In genomic region chr9:136567651-136568287, GRCh38 we compare ENCODE assay signal across 9 cellular contexts. TPM values are rescaled to one million over a fixed set of nuclear protein-coding genes. Genes with fewer than 3 reads are reported as not detected.
DNase-seq lines count a peak whose midpoint lies in the region; ATAC-seq and TF ChIP-seq lines count a peak whose summit lies in the region.
"Had no signal": no experiment of that assay in that cellular context is flagged by ENCODE, and none has a peak within 500 bp of the region (broad histone marks: within the 10 kb centered on the region; RNA-seq: fewer than 3 reads in every experiment).

No MANE protein-coding gene starts in this region.

- no peak for TF ChIP-seq CTCF in GM23338 (conservative IDR thresholded peaks at IDR 0.05; ENCODE audit: low read depth in 2 of 2)

- H3K4me1 ChIP-seq in GM23338 (ENCODE audit: insufficient read depth): peaks cover 19% of the 10 kb centered on the region

- H3K36me3 Mint-ChIP-seq in GM23338 (ENCODE audit: low read depth): no peaks in the 10 kb centered on the region; the same call in 2 of the 3 replicates

- no peaks in the 10 kb centered on the region for H3K9me3 Mint-ChIP-seq in GM23338

- DNase-seq in GM23338 (ENCODE audit: low spot score) (peak; percentile 80), amniotic epithelial cell (ENCODE audit: low read depth) (peak; percentile 80), left ventricle myocardium superior (peak; percentile 81), sciatic nerve (ENCODE audit: low spot score) (peak; percentile 85), NCI-H82 treated with DMSO at 0.1 percent for 48 hours (lab: John Stamatoyannopoulos, UW; ENCODE audit: unreplicated experiment) (no peak)
- no peak for DNase-seq in NK-92 treated with Interleukin-12 subunit alpha and Interleukin-12 subunit beta, amount 100 ng/mL, for 24 hours (lab: John Stamatoyannopoulos, UW)

- no peak overlapping the region for H3K27ac ChIP-seq in GM23338 (ENCODE audit: low read depth)
- H3K27ac ChIP-seq: VCaP had no signal

- peaks cover 12% of the 10 kb centered on the region for H3K27me3 Mint-ChIP-seq in GM23338 (ENCODE audit: insufficient read depth, low read depth, poor library complexity)

- no peaks in the 10 kb centered on the region for H3K79me2 ChIP-seq in GM23338 (replicated peaks; ENCODE audit: insufficient read depth)

- no peaks in the 10 kb centered on the region for H4K20me1 ChIP-seq in GM23338 (replicated peaks; ENCODE audit: insufficient read depth)

- H3K9me2 ChIP-seq in GM23338 (ENCODE audit: insufficient read depth): no peaks in the 10 kb centered on the region

- H3K27ac Mint-ChIP-seq in GM23338: no peak overlapping the region

- 0 out of 2 replicates have a peak overlapping the region, but pooled peaks have one; percentile 47 for H2AFZ ChIP-seq in GM23338

- peaks cover 52% of the 10 kb centered on the region for H3K4me1 Mint-ChIP-seq in GM23338

- H3K27me3 ChIP-seq in GM23338 (ENCODE audit: insufficient read depth): no peaks in the 10 kb centered on the region

- H3K4me2 ChIP-seq in GM23338: peak overlapping the region; percentile 38; the same call in 1 of the 2 replicates

- no peaks in the 10 kb centered on the region for H3K36me3 ChIP-seq in GM23338 (ENCODE audit: insufficient read depth)

- H3K4me3 Mint-ChIP-seq in GM23338: no peak overlapping the region

- ATAC-seq in GM23338: peak; percentile 15
- peak; percentile 48 for ATAC-seq in left ventricle myocardium superior
- peak; percentile 74 for ATAC-seq in sciatic nerve
- ATAC-seq in HG03469 (IDR thresholded peaks at IDR 0.05; ENCODE audit: unreplicated experiment): no peak
- ATAC-seq in GM19351 (IDR thresholded peaks at IDR 0.05; ENCODE audit: unreplicated experiment): no peak

- intact Hi-C loops in left ventricle myocardium superior (cut with micrococcal nuclease): no loop called here
- intact Hi-C loops in sciatic nerve (cut with DNase I): no loop called here

- H3F3A ChIP-seq in GM23338 (replicated peaks; ENCODE audit: low read depth): peaks cover 17% of the 10 kb centered on the region; the same call in 1 of the 2 replicates

- H3K4me3 ChIP-seq in GM23338: no peak overlapping the region

TF ChIP-seq in GM23338, 12 proteins besides CTCF, POLR2A, EP300 and RAD21:
- TF ChIP-seq, protein P1, sequence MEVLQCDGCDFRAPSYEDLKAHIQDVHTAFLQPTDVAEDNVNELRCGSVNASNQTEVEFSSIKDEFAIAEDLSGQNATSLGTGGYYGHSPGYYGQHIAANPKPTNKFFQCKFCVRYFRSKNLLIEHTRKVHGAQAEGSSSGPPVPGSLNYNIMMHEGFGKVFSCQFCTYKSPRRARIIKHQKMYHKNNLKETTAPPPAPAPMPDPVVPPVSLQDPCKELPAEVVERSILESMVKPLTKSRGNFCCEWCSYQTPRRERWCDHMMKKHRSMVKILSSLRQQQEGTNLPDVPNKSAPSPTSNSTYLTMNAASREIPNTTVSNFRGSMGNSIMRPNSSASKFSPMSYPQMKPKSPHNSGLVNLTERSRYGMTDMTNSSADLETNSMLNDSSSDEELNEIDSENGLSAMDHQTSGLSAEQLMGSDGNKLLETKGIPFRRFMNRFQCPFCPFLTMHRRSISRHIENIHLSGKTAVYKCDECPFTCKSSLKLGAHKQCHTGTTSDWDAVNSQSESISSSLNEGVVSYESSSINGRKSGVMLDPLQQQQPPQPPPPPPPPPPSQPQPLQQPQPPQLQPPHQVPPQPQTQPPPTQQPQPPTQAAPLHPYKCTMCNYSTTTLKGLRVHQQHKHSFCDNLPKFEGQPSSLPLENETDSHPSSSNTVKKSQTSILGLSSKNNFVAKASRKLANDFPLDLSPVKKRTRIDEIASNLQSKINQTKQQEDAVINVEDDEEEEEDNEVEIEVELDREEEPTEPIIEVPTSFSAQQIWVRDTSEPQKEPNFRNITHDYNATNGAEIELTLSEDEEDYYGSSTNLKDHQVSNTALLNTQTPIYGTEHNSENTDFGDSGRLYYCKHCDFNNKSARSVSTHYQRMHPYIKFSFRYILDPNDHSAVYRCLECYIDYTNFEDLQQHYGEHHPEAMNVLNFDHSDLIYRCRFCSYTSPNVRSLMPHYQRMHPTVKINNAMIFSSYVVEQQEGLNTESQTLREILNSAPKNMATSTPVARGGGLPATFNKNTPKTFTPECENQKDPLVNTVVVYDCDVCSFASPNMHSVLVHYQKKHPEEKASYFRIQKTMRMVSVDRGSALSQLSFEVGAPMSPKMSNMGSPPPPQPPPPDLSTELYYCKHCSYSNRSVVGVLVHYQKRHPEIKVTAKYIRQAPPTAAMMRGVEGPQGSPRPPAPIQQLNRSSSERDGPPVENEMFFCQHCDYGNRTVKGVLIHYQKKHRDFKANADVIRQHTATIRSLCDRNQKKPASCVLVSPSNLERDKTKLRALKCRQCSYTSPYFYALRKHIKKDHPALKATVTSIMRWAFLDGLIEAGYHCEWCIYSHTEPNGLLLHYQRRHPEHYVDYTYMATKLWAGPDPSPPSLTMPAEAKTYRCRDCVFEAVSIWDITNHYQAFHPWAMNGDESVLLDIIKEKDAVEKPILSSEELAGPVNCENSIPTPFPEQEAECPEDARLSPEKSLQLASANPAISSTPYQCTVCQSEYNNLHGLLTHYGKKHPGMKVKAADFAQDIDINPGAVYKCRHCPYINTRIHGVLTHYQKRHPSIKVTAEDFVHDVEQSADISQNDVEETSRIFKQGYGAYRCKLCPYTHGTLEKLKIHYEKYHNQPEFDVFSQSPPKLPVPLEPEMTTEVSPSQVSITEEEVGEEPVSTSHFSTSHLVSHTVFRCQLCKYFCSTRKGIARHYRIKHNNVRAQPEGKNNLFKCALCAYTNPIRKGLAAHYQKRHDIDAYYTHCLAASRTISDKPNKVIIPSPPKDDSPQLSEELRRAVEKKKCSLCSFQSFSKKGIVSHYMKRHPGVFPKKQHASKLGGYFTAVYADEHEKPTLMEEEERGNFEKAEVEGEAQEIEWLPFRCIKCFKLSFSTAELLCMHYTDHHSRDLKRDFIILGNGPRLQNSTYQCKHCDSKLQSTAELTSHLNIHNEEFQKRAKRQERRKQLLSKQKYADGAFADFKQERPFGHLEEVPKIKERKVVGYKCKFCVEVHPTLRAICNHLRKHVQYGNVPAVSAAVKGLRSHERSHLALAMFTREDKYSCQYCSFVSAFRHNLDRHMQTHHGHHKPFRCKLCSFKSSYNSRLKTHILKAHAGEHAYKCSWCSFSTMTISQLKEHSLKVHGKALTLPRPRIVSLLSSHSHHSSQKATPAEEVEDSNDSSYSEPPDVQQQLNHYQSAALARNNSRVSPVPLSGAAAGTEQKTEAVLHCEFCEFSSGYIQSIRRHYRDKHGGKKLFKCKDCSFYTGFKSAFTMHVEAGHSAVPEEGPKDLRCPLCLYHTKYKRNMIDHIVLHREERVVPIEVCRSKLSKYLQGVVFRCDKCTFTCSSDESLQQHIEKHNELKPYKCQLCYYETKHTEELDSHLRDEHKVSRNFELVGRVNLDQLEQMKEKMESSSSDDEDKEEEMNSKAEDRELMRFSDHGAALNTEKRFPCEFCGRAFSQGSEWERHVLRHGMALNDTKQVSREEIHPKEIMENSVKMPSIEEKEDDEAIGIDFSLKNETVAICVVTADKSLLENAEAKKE (CRISPR knock-in tag; IDR thresholded peaks at IDR 0.05): no peak
- no peak for TF ChIP-seq EZH2phosphoT487 (IDR thresholded peaks at IDR 0.05; ENCODE audit: unreplicated experiment)
- no peak for TF ChIP-seq ZNF331 (CRISPR knock-in tag; IDR thresholded peaks at IDR 0.05; ENCODE audit: low read depth)
- TF ChIP-seq ZNF114 (CRISPR knock-in tag; IDR thresholded peaks at IDR 0.05): 0 out of 2 replicates have a peak, but pooled peaks have one; percentile 12

RNA-seq across cellular contexts. Expression of gene NOTCH1, which starts 21.9 kb away (rescaled TPM):
- total RNA-seq in GM23338 (2014; rRNA removed; shearing (Covaris generic)): 78.7 and 97.2 TPM in 2 replicates
- 9.9 and 10.3 TPM in 2 replicates for polyA plus RNA-seq in GM23338 (2016; fragmentation: Nextera tagmentation; extraction: Ambion mirVana)
- total RNA-seq in left ventricle myocardium superior (15.4 TPM), sciatic nerve (84.2 TPM)

Comparison
In these comparisons a context has a peak if more than half of its experiments do, and no peak if none do; other contexts are left out.
1. ATAC-seq: peak in GM23338 (single experiment), left ventricle myocardium superior (single experiment) and sciatic nerve (single experiment); none in HG03469 (single experiment) and GM19351 (single experiment).
2. DNase-seq: peak in GM23338 (single experiment), amniotic epithelial cell (single experiment), left ventricle myocardium superior (single experiment) and sciatic nerve (single experiment); none in NCI-H82 treated with DMSO at 0.1 percent for 48 hours (single experiment) and NK-92 treated with Interleukin-12 subunit alpha and Interleukin-12 subunit beta, amount 100 ng/mL, for 24 hours (single experiment).